In genomic region chr9:2116073-2116472, GRCh38 we compare ENCODE assay signal across 8 cellular contexts.
DNase-seq lines count a peak whose midpoint lies in the region; ATAC-seq and TF ChIP-seq lines count a peak whose summit lies in the region.

No MANE protein-coding gene starts in this region.

- no peaks in the 10 kb centered on the region for H4K20me1 ChIP-seq in OCI-LY1 (ENCODE audit: insufficient read depth, low read length)

- H3K9me3 ChIP-seq in cardiac muscle cell (ENCODE audit: low read depth) (no peaks in the 10 kb centered on the region), right atrium auricular region (no peaks in the 10 kb centered on the region), OCI-LY1 (ENCODE audit: low read length) (no peaks in the 10 kb centered on the region), testis (no peaks in the 10 kb centered on the region)

- H3K4me3 ChIP-seq in cardiac muscle cell: no peak overlapping the region
- H3K4me3 ChIP-seq in right atrium auricular region: no peak overlapping the region
- no peak overlapping the region for H3K4me3 ChIP-seq in OCI-LY1 (ENCODE audit: low read depth, low read length, poor library complexity, severe bottlenecking)
- H3K4me3 ChIP-seq in testis: no peak overlapping the region

- no peak for TF ChIP-seq POLR2A in testis (IDR thresholded peaks at IDR 0.05)

- H3F3A ChIP-seq in OCI-LY1 (ENCODE audit: insufficient read depth, low read length): no peaks in the 10 kb centered on the region

- WGBS in testis, 2 donors: 54 to 76% methylated on average over 3 of the region's 3 CpGs

- H3K4me2 ChIP-seq in OCI-LY1 (ENCODE audit: low read length): no peak overlapping the region

- no peaks in the 10 kb centered on the region for H3K4me1 ChIP-seq in cardiac muscle cell (ENCODE audit: low read depth)
- peaks cover 0 to 13% of the 10 kb centered on the region in 2 donors for H3K4me1 ChIP-seq in right atrium auricular region
- H3K4me1 ChIP-seq in OCI-LY1 (ENCODE audit: insufficient read depth, low read length, severe bottlenecking): no peaks in the 10 kb centered on the region
- peaks cover 4% of the 10 kb centered on the region for H3K4me1 ChIP-seq in testis

- peak; percentile 49 for TF ChIP-seq CTCF in cardiac muscle cell (IDR thresholded peaks at IDR 0.05; ENCODE audit: low read depth, low read length)
- peak in 1 of 2 donors; percentile 43 for TF ChIP-seq CTCF in right atrium auricular region (IDR thresholded peaks at IDR 0.05)
- peak; percentile 63 for TF ChIP-seq CTCF in OCI-LY1 (IDR thresholded peaks at IDR 0.05; ENCODE audit: low read length)
- peak; percentile 8 to 54 (median 20) for TF ChIP-seq CTCF in testis (IDR thresholded peaks at IDR 0.05)

- no peak for ATAC-seq in HG02798 (IDR thresholded peaks at IDR 0.05; ENCODE audit: poor library complexity, unreplicated experiment)
- ATAC-seq in GM21447 (IDR thresholded peaks at IDR 0.05; ENCODE audit: unreplicated experiment): no peak

- no peak overlapping the region for H3K9ac ChIP-seq in OCI-LY1 (ENCODE audit: low read length)

- H3K36me3 ChIP-seq in cardiac muscle cell (no peaks in the 10 kb centered on the region), right atrium auricular region (peaks cover 53% of the 10 kb centered on the region), OCI-LY1 (ENCODE audit: insufficient read depth, low read length) (peaks cover 66% of the 10 kb centered on the region; the same call in 1 of the 2 replicates), testis (ENCODE audit: low read depth, missing control alignments) (no peaks in the 10 kb centered on the region)

- H3K79me2 ChIP-seq in OCI-LY1 (ENCODE audit: insufficient read depth, low read length): no peaks in the 10 kb centered on the region

- no peak overlapping the region for H3K27ac ChIP-seq in cardiac muscle cell
- H3K27ac ChIP-seq in right atrium auricular region: no peak overlapping the region
- H3K27ac ChIP-seq in OCI-LY1 (ENCODE audit: low read depth, low read length, poor library complexity, severe bottlenecking): no peak overlapping the region
- peak overlapping the region in 1 of 2 donors; percentile 7 for H3K27ac ChIP-seq in testis

- no peak overlapping the region for H2AFZ ChIP-seq in OCI-LY1 (ENCODE audit: low read length)

- no peaks in the 10 kb centered on the region for H3K27me3 ChIP-seq in cardiac muscle cell
- H3K27me3 ChIP-seq in right atrium auricular region: no peaks in the 10 kb centered on the region
- H3K27me3 ChIP-seq in OCI-LY1 (ENCODE audit: insufficient read depth, low read length): no peaks in the 10 kb centered on the region
- H3K27me3 ChIP-seq in testis: no peaks in the 10 kb centered on the region

- DNase-seq in cardiac muscle cell (ENCODE audit: low read depth in 1 of 2, low spot score in 1 of 2) (peak in 1 of 2 donors; percentile 15), right atrium auricular region (ENCODE audit: low spot score) (no peak), fibroblast of gingiva (ENCODE audit: low read depth) (peak; percentile 7), testis (peak; percentile 61)
- no peak for DNase-seq in effector CD8-positive, alpha-beta T cell (lab: John Stamatoyannopoulos, UW)

- intact Hi-C loops in testis (cut with DNase I; ENCODE audit: low total_unique reads): no loop called here

- H3K9me2 ChIP-seq in OCI-LY1 (ENCODE audit: low read depth, low read length): no peaks in the 10 kb centered on the region

Comparison
In these comparisons a context has a peak if more than half of its experiments do, and no peak if none do; other contexts are left out.
1. DNase-seq: peak in fibroblast of gingiva (single experiment) and testis (single experiment); none in right atrium auricular region (single experiment) and effector CD8-positive, alpha-beta T cell (single experiment).